In the genomic region with DNA sequence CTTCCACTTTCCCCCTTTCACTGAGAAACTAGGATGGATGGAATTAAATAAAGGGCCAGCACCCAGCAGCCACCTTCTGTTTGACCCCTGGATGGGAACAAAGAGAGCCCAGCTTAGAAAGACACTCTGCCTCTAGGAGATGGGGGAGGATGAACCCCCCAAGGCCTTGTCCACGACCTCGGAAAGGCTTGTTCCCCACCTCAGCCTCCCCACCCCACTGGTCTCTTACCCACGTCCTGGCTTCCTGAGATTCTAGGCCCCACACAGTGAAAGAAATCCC, we compare ENCODE assay signal across 2 cellular contexts.
TF ChIP-seq lines count a peak whose summit lies in the region.

No MANE protein-coding gene starts in this region.

TF ChIP-seq in HEK293, 187 proteins besides CTCF, POLR2A, EP300 and RAD21 (continued from another document and continues in another):
- TF ChIP-seq ZNF518A (tag by site-specific recombination; conservative IDR thresholded peaks at IDR 0.05; ENCODE audit: low read depth) = no peak
- no peak for TF ChIP-seq ZIC2 (tag by site-specific recombination; IDR thresholded peaks at IDR 0.05)
- TF ChIP-seq ZNF175 (tag by site-specific recombination; IDR thresholded peaks at IDR 0.05) = no peak
- TF ChIP-seq SCRT1 (tag by site-specific recombination; IDR thresholded peaks at IDR 0.05; ENCODE audit: borderline replicate concordance) = no peak
- no peak for TF ChIP-seq OVOL3 (tag by site-specific recombination; IDR thresholded peaks at IDR 0.05)
- TF ChIP-seq TCF7L2 (IDR thresholded peaks at IDR 0.05; ENCODE audit: borderline replicate concordance, low read depth, low read length) = no peak
- no peak for TF ChIP-seq WT1 (tag by site-specific recombination; IDR thresholded peaks at IDR 0.05)
- TF ChIP-seq, protein P1, sequence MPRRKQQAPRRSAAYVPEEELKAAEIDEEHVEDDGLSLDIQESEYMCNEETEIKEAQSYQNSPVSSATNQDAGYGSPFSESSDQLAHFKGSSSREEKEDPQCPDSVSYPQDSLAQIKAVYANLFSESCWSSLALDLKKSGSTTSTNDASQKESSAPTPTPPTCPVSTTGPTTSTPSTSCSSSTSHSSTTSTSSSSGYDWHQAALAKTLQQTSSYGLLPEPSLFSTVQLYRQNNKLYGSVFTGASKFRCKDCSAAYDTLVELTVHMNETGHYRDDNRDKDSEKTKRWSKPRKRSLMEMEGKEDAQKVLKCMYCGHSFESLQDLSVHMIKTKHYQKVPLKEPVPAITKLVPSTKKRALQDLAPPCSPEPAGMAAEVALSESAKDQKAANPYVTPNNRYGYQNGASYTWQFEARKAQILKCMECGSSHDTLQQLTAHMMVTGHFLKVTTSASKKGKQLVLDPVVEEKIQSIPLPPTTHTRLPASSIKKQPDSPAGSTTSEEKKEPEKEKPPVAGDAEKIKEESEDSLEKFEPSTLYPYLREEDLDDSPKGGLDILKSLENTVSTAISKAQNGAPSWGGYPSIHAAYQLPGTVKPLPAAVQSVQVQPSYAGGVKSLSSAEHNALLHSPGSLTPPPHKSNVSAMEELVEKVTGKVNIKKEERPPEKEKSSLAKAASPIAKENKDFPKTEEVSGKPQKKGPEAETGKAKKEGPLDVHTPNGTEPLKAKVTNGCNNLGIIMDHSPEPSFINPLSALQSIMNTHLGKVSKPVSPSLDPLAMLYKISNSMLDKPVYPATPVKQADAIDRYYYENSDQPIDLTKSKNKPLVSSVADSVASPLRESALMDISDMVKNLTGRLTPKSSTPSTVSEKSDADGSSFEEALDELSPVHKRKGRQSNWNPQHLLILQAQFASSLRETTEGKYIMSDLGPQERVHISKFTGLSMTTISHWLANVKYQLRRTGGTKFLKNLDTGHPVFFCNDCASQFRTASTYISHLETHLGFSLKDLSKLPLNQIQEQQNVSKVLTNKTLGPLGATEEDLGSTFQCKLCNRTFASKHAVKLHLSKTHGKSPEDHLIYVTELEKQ (tag by site-specific recombination; IDR thresholded peaks at IDR 0.05; ENCODE audit: borderline replicate concordance) = no peak
- TF ChIP-seq ZNF514 (tag by site-specific recombination; IDR thresholded peaks at IDR 0.05) = no peak
- no peak for TF ChIP-seq ZNF792 (tag by site-specific recombination; IDR thresholded peaks at IDR 0.05)
- TF ChIP-seq ZNF155 (tag by site-specific recombination; IDR thresholded peaks at IDR 0.05) = no peak
- TF ChIP-seq, protein P2, sequence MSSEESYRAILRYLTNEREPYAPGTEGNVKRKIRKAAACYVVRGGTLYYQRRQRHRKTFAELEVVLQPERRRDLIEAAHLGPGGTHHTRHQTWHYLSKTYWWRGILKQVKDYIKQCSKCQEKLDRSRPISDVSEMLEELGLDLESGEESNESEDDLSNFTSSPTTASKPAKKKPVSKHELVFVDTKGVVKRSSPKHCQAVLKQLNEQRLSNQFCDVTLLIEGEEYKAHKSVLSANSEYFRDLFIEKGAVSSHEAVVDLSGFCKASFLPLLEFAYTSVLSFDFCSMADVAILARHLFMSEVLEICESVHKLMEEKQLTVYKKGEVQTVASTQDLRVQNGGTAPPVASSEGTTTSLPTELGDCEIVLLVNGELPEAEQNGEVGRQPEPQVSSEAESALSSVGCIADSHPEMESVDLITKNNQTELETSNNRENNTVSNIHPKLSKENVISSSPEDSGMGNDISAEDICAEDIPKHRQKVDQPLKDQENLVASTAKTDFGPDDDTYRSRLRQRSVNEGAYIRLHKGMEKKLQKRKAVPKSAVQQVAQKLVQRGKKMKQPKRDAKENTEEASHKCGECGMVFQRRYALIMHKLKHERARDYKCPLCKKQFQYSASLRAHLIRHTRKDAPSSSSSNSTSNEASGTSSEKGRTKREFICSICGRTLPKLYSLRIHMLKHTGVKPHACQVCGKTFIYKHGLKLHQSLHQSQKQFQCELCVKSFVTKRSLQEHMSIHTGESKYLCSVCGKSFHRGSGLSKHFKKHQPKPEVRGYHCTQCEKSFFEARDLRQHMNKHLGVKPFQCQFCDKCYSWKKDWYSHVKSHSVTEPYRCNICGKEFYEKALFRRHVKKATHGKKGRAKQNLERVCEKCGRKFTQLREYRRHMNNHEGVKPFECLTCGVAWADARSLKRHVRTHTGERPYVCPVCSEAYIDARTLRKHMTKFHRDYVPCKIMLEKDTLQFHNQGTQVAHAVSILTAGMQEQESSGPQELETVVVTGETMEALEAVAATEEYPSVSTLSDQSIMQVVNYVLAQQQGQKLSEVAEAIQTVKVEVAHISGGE (tag by site-specific recombination; conservative IDR thresholded peaks at IDR 0.05; ENCODE audit: low read depth) = no peak
- TF ChIP-seq ZNF248 (tag by site-specific recombination; IDR thresholded peaks at IDR 0.05) = no peak

TF ChIP-seq in WTC11, 78 proteins besides CTCF, POLR2A, EP300 and RAD21 (continued from another document):
- TF ChIP-seq CBFB (CRISPR knock-in tag; IDR thresholded peaks at IDR 0.05; ENCODE audit: low read depth) = no peak
- TF ChIP-seq, protein P3, sequence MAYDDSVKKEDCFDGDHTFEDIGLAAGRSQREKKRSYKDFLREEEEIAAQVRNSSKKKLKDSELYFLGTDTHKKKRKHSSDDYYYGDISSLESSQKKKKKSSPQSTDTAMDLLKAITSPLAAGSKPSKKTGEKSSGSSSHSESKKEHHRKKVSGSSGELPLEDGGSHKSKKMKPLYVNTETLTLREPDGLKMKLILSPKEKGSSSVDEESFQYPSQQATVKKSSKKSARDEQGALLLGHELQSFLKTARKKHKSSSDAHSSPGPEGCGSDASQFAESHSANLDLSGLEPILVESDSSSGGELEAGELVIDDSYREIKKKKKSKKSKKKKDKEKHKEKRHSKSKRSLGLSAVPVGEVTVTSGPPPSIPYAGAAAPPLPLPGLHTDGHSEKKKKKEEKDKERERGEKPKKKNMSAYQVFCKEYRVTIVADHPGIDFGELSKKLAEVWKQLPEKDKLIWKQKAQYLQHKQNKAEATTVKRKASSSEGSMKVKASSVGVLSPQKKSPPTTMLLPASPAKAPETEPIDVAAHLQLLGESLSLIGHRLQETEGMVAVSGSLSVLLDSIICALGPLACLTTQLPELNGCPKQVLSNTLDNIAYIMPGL (CRISPR knock-in tag; IDR thresholded peaks at IDR 0.05) = no peak
